In the genomic region with DNA sequence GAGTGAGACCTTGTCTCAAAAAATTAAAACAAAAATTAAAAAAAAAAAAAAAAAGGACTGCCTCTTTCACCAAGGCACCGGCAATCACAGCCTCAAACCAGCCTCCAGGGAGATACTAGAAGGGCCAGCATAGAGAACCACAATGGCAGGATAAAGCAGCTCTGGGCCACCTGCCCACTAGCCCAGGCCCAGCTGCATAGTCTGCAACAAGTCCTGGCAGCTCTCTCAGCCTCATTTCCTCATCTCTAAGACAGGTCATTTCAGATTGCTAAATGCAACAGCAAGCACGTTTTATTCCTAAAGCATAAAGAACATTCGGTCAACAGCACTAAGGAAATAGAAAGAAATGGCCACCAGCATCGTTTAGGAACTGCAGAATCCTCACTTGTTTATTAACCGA, we compare ENCODE assay signal across 8 cellular contexts. TPM values are rescaled to one million over a fixed set of nuclear protein-coding genes. Genes with fewer than 3 reads are reported as not detected.
DNase-seq lines count a peak whose midpoint lies in the region; ATAC-seq and TF ChIP-seq lines count a peak whose summit lies in the region.

No MANE protein-coding gene starts in this region.

- H3K36me3 Mint-ChIP-seq in osteocyte (ENCODE audit: unreplicated experiment) (peaks cover 23% of the 10 kb centered on the region), Calu3 (ENCODE audit: insufficient read depth, unreplicated experiment) (peaks cover 4% of the 10 kb centered on the region)
- H3K36me3 Mint-ChIP-seq in activated T-cell treated with anti-CD3 and anti-CD28 coated beads, Interleukin-2, amount 50 U/mL, for 24 hours (ENCODE audit: low read depth): peaks cover 84% of the 10 kb centered on the region

- no peaks in the 10 kb centered on the region for H3K9me3 Mint-ChIP-seq in osteocyte (ENCODE audit: unreplicated experiment)
- H3K9me3 Mint-ChIP-seq in Calu3 (ENCODE audit: low read depth, unreplicated experiment): no peaks in the 10 kb centered on the region
- no peaks in the 10 kb centered on the region for H3K9me3 Mint-ChIP-seq in activated T-cell treated with anti-CD3 and anti-CD28 coated beads, Interleukin-2, amount 50 U/mL, for 24 hours

- H3K4me3 Mint-ChIP-seq in osteocyte (ENCODE audit: unreplicated experiment): no peak overlapping the region
- H3K4me3 Mint-ChIP-seq in Calu3 (ENCODE audit: low read depth, unreplicated experiment): no peak overlapping the region
- no peak overlapping the region for H3K4me3 Mint-ChIP-seq in activated T-cell treated with anti-CD3 and anti-CD28 coated beads, Interleukin-2, amount 50 U/mL, for 24 hours

- H3K27ac Mint-ChIP-seq in osteocyte (ENCODE audit: unreplicated experiment): peak overlapping the region; percentile 83
- H3K27ac Mint-ChIP-seq in Calu3 (ENCODE audit: unreplicated experiment): no peak overlapping the region
- H3K27ac Mint-ChIP-seq in activated T-cell treated with anti-CD3 and anti-CD28 coated beads, Interleukin-2, amount 50 U/mL, for 24 hours: no peak overlapping the region

- DNase-seq in EH (ENCODE audit: low read depth) (peak; percentile 48), NCI-H2196 (lab: John Stamatoyannopoulos, UW; ENCODE audit: unreplicated experiment) (peak; percentile 19), osteocyte (ENCODE audit: extremely low spot score, unreplicated experiment) (no peak), Calu3 (no peak), GM19238 (ENCODE audit: insufficient read length, low spot score) (no peak)
- no peak for DNase-seq in activated T-cell treated with anti-CD3 and anti-CD28 coated beads, Interleukin-2, amount 50 U/mL, for 24 hours

- CTCF ChIA-PET in Calu3 (lab: Charles Lee): interaction anchor here (0.7 kb wide), 1 partner anchor 186 kb away, joined by 3 read pairs; no protein-coding TSS in a partner anchor

- no TSS peak for BruUV-seq in Calu3 (replicated peaks; lab: Mats Ljungman, UMichigan)

- no peaks in the 10 kb centered on the region for H3K27me3 Mint-ChIP-seq in osteocyte (ENCODE audit: unreplicated experiment)
- no peaks in the 10 kb centered on the region for H3K27me3 Mint-ChIP-seq in Calu3 (ENCODE audit: unreplicated experiment)
- H3K27me3 Mint-ChIP-seq in activated T-cell treated with anti-CD3 and anti-CD28 coated beads, Interleukin-2, amount 50 U/mL, for 24 hours: no peaks in the 10 kb centered on the region

- intact Hi-C loops in Calu3 (cut with micrococcal nuclease; ENCODE audit: unreplicated experiment): no loop called here

- TF ChIP-seq CTCF in osteocyte (IDR thresholded peaks at IDR 0.05) (no peak), Calu3 (IDR thresholded peaks at IDR 0.05; ENCODE audit: unreplicated experiment) (no peak)

- H3K4me1 Mint-ChIP-seq in osteocyte (ENCODE audit: unreplicated experiment) (peaks cover 49% of the 10 kb centered on the region), Calu3 (ENCODE audit: low read depth, unreplicated experiment) (no peaks in the 10 kb centered on the region)
- H3K4me1 Mint-ChIP-seq in activated T-cell treated with anti-CD3 and anti-CD28 coated beads, Interleukin-2, amount 50 U/mL, for 24 hours (ENCODE audit: low read depth): peaks cover 65% of the 10 kb centered on the region

- ATAC-seq in esophagus mucosa: peak; percentile 88
- ATAC-seq in GM19023 (IDR thresholded peaks at IDR 0.05; ENCODE audit: unreplicated experiment): no peak

RNA-seq across cellular contexts. Expression of a gene that starts 28.8 kb away (rescaled TPM):
- total RNA-seq in esophagus mucosa (45.7 TPM), osteocyte (74.5 and 86.5 TPM in 2 replicates), Calu3 (2022) (50.0 and 63.4 TPM in 2 replicates)

Comparison
In these comparisons a context has a peak if more than half of its experiments do, and no peak if none do; other contexts are left out.
1. DNase-seq: peak in EH (single experiment) and NCI-H2196 (single experiment); none in osteocyte (single experiment), Calu3 (single experiment), activated T-cell treated with anti-CD3 and anti-CD28 coated beads, Interleukin-2, amount 50 U/mL, for 24 hours (single experiment) and GM19238 (single experiment).